Comparison of ENCODE assay signal across 1 cellular context in genomic region chr1:235067396-235068154, GRCh38.
TF ChIP-seq lines count a peak whose summit lies in the region.

No MANE protein-coding gene starts in this region.

TF ChIP-seq in A549, 52 proteins besides CTCF, POLR2A, EP300 and RAD21 (continued from another document):
- TF ChIP-seq E2F6 (IDR thresholded peaks at IDR 0.05; ENCODE audit: borderline replicate concordance, low read depth) = no peak
- TF ChIP-seq TFCP2L1 (CRISPR knock-in tag; IDR thresholded peaks at IDR 0.05) = 0 out of 2 replicates have a peak, but pooled peaks have one; percentile 23
- no peak for TF ChIP-seq REST (IDR thresholded peaks at IDR 0.05)
- TF ChIP-seq SMC3 (IDR thresholded peaks at IDR 0.05) = peak; percentile 60; the same call in 2 of the 3 replicates
- peak; percentile 13 for TF ChIP-seq CHD2 (IDR thresholded peaks at IDR 0.05; ENCODE audit: low read length, partially characterized antibody)
- TF ChIP-seq GATA3 (IDR thresholded peaks at IDR 0.05; ENCODE audit: borderline replicate concordance) = peak; percentile 92
- TF ChIP-seq HOXB13 (CRISPR knock-in tag; IDR thresholded peaks at IDR 0.05; ENCODE audit: low read depth) = peak; percentile 92
- peak; percentile 54; the same call in 1 of the 3 replicates for TF ChIP-seq BCL3 (IDR thresholded peaks at IDR 0.05)
TF ChIP-seq in A549: peak in this region for 21.
